ENCODE assay signal across 28 cellular contexts in the genomic region with DNA sequence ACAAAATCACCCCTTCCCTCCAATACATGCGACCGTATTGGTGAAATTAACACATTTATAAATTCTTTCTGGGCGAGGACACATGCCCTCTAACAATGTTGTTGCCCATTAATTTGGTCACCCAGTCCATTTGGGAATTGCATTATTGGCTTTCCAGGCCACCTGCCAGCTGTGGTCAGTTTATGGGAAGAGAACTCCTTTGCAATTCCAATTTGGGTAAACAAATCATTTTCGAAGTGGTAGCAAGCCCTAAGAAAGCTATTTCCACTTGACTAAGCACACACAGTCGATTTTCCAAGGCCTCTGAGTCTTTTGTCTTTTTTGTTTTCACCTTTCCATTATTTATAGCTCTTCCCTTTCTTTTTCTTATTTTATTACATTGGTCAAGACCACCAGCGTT.
A peak's percentile ranks its signal among the peaks of the same experiment; 100 is the strongest.
DNase-seq lines count a peak whose midpoint lies in the region; ATAC-seq and TF ChIP-seq lines count a peak whose summit lies in the region.
"Had no signal": no experiment of that assay in that cellular context is flagged by ENCODE, and none has a peak within 500 bp of the region (broad histone marks: within the 10 kb centered on the region; RNA-seq: fewer than 3 reads in every experiment).

No MANE protein-coding gene starts in this region.

- H3K27me3 ChIP-seq in adipocyte (replicated peaks; ENCODE audit: control insufficient read depth, insufficient read depth, low read length) (peaks cover 3% of the 10 kb centered on the region), gastroesophageal sphincter (no peaks in the 10 kb centered on the region)
- H3K27me3 ChIP-seq: breast epithelium, SJSA1, spleen had no signal

- TF ChIP-seq EP300 in gastroesophageal sphincter (IDR thresholded peaks at IDR 0.05), result no peak

- no peak overlapping the region for H3K9ac ChIP-seq in adipocyte (ENCODE audit: low read length)

- POLR2A ChIA-PET in activated CD4-positive, alpha-beta memory T cell treated with anti-CD3 and anti-CD28 coated beads, Interleukin-2, amount 10 ng/mL, durations not matched to agents 7 days and 5 days (lab: Charles Lee), result no interaction called here

- no peaks in the 10 kb centered on the region for H3K9me3 Mint-ChIP-seq in activated CD4-positive, alpha-beta memory T cell treated with anti-CD3 and anti-CD28 coated beads, Interleukin-2, amount 10 ng/mL, durations not matched to agents 7 days and 5 days
- no peaks in the 10 kb centered on the region for H3K9me3 Mint-ChIP-seq in activated T-cell treated with anti-CD3 and anti-CD28 coated beads, Interleukin-2, amount 50 U/mL, for 24 hours
- H3K9me3 Mint-ChIP-seq: mesothelial cell of epicardium, natural killer cell, T-cell had no signal

- no peaks in the 10 kb centered on the region for H3K4me1 Mint-ChIP-seq in activated CD4-positive, alpha-beta memory T cell treated with anti-CD3 and anti-CD28 coated beads, Interleukin-2, amount 10 ng/mL, durations not matched to agents 7 days and 5 days
- H3K4me1 Mint-ChIP-seq in activated T-cell treated with anti-CD3 and anti-CD28 coated beads, Interleukin-2, amount 50 U/mL, for 24 hours (ENCODE audit: low read depth), result no peaks in the 10 kb centered on the region
- H3K4me1 Mint-ChIP-seq: CD4-positive, CD25-positive, alpha-beta regulatory T cell; mesothelial cell of epicardium; natural killer cell; T-cell had no signal

- H3K4me3 ChIP-seq in adipocyte (ENCODE audit: low read length) (peak overlapping the region; percentile 7), gastroesophageal sphincter (no peak overlapping the region)
- H3K4me3 ChIP-seq: breast epithelium, K562, SJSA1, spleen had no signal

- peaks cover 20% of the 10 kb centered on the region for H3K4me1 ChIP-seq in adipocyte (ENCODE audit: control insufficient read depth, insufficient read depth, low read length)
- peaks cover 0 to 11% (median 0%) of the 10 kb centered on the region in 3 donors for H3K4me1 ChIP-seq in gastroesophageal sphincter
- H3K4me1 ChIP-seq: breast epithelium, SJSA1, spleen had no signal

- peak; percentile 46 for ATAC-seq in sciatic nerve
- ATAC-seq in gastroesophageal sphincter, result no peak
- ATAC-seq: activated CD4-positive, CD25-positive, alpha-beta regulatory T cell treated with anti-CD3 and anti-CD28 coated beads, Interleukin-2, amount 50 U/mL, for 24 hours; activated CD8-positive, alpha-beta T cell treated with anti-CD3 and anti-CD28 coated beads, Interleukin-2, amount 10 ng/mL, durations not matched to agents 7 days and 5 days; K562; left lobe of liver; natural killer cell; T-cell had no signal

- intact Hi-C loops in sciatic nerve (cut with DNase I), result no loop called here

- CTCF ChIA-PET in activated CD4-positive, alpha-beta memory T cell treated with anti-CD3 and anti-CD28 coated beads, Interleukin-2, amount 10 ng/mL, durations not matched to agents 7 days and 5 days (lab: Charles Lee), result no interaction called here

- WGBS in gastroesophageal sphincter (ENCODE audit: low coverage in 1 of 2), 2 donors, result 75 to 77% methylated on average over 5 to 6 of the region's 6 CpGs

- peaks cover 1% of the 10 kb centered on the region for H3K27me3 Mint-ChIP-seq in activated CD4-positive, alpha-beta memory T cell treated with anti-CD3 and anti-CD28 coated beads, Interleukin-2, amount 10 ng/mL, durations not matched to agents 7 days and 5 days
- H3K27me3 Mint-ChIP-seq in activated T-cell treated with anti-CD3 and anti-CD28 coated beads, Interleukin-2, amount 50 U/mL, for 24 hours, result peaks cover 6% of the 10 kb centered on the region
- H3K27me3 Mint-ChIP-seq: CD4-positive, CD25-positive, alpha-beta regulatory T cell had no signal

- TF ChIP-seq POLR2A in gastroesophageal sphincter (IDR thresholded peaks at IDR 0.05), result no peak

- H3K36me3 ChIP-seq in adipocyte (ENCODE audit: control insufficient read depth, insufficient read depth, low read length, severe bottlenecking), result no peaks in the 10 kb centered on the region
- no peaks in the 10 kb centered on the region for H3K36me3 ChIP-seq in gastroesophageal sphincter
- H3K36me3 ChIP-seq: breast epithelium, SJSA1, spleen had no signal

- no peaks in the 10 kb centered on the region for H3K36me3 Mint-ChIP-seq in activated CD4-positive, alpha-beta memory T cell treated with anti-CD3 and anti-CD28 coated beads, Interleukin-2, amount 10 ng/mL, durations not matched to agents 7 days and 5 days (ENCODE audit: low read depth)
- H3K36me3 Mint-ChIP-seq in activated T-cell treated with anti-CD3 and anti-CD28 coated beads, Interleukin-2, amount 50 U/mL, for 24 hours (ENCODE audit: low read depth), result no peaks in the 10 kb centered on the region
- H3K36me3 Mint-ChIP-seq: CD4-positive, CD25-positive, alpha-beta regulatory T cell; mesothelial cell of epicardium; natural killer cell; T-cell had no signal

- DNase-seq in HT-29 (ENCODE audit: low spot score) (peak; percentile 26), NCI-H1930 (lab: John Stamatoyannopoulos, UW) (peak; percentile 0 to 42), adipocyte (ENCODE audit: low read depth) (no peak), sciatic nerve (ENCODE audit: low spot score) (peak; percentile 66), T-helper 2 cell (no peak)
- DNase-seq in activated CD4-positive, alpha-beta memory T cell treated with anti-CD3 and anti-CD28 coated beads, Interleukin-2, amount 10 ng/mL, durations not matched to agents 7 days and 5 days, result no peak
- no peak for DNase-seq in activated T-cell treated with anti-CD3 and anti-CD28 coated beads, Interleukin-2, amount 50 U/mL, for 24 hours
- DNase-seq: activated CD8-positive, alpha-beta T cell treated with anti-CD3 and anti-CD28 coated beads, Interleukin-2, amount 10 ng/mL, durations not matched to agents 7 days and 5 days; activated gamma-delta T cell treated with Interleukin-2 at 50 U/mL for 16 hours; CD4-positive, CD25-positive, alpha-beta regulatory T cell; DMS53; effector CD8-positive, alpha-beta T cell; foreskin fibroblast; GOT3; hippocampal formation; MV-4-11; natural killer cell; spleen; stimulated activated CD4-positive, alpha-beta T cell treated with anti-CD3 and anti-CD28 coated beads, Interleukin-4, amount 100 ng/mL, for 24 hours; stimulated activated naive CD4-positive, alpha-beta T cell; T-cell had no signal

- H3K9me3 ChIP-seq in adipocyte (ENCODE audit: control insufficient read depth, low read length) (no peaks in the 10 kb centered on the region), gastroesophageal sphincter (no peaks in the 10 kb centered on the region)
- H3K9me3 ChIP-seq: breast epithelium, SJSA1 had no signal

- no peak overlapping the region for H3K4me3 Mint-ChIP-seq in activated CD4-positive, alpha-beta memory T cell treated with anti-CD3 and anti-CD28 coated beads, Interleukin-2, amount 10 ng/mL, durations not matched to agents 7 days and 5 days
- no peak overlapping the region for H3K4me3 Mint-ChIP-seq in activated T-cell treated with anti-CD3 and anti-CD28 coated beads, Interleukin-2, amount 50 U/mL, for 24 hours
- H3K4me3 Mint-ChIP-seq: activated CD8-positive, alpha-beta T cell treated with anti-CD3 and anti-CD28 coated beads, Interleukin-2, amount 10 ng/mL, durations not matched to agents 7 days and 5 days; CD4-positive, CD25-positive, alpha-beta regulatory T cell; mesothelial cell of epicardium; natural killer cell; T-cell had no signal

- no peak overlapping the region for H3K27ac ChIP-seq in gastroesophageal sphincter
- H3K27ac ChIP-seq: breast epithelium, SJSA1, spleen had no signal

- no peak overlapping the region for H3K27ac Mint-ChIP-seq in activated CD4-positive, alpha-beta memory T cell treated with anti-CD3 and anti-CD28 coated beads, Interleukin-2, amount 10 ng/mL, durations not matched to agents 7 days and 5 days
- no peak overlapping the region for H3K27ac Mint-ChIP-seq in activated T-cell treated with anti-CD3 and anti-CD28 coated beads, Interleukin-2, amount 50 U/mL, for 24 hours
- H3K27ac Mint-ChIP-seq: activated CD8-positive, alpha-beta T cell treated with anti-CD3 and anti-CD28 coated beads, Interleukin-2, amount 10 ng/mL, durations not matched to agents 7 days and 5 days; CD4-positive, CD25-positive, alpha-beta regulatory T cell; mesothelial cell of epicardium; natural killer cell; T-cell had no signal

- TF ChIP-seq CTCF in gastroesophageal sphincter (IDR thresholded peaks at IDR 0.05), result no peak

Comparison
In these comparisons a context has a peak if more than half of its experiments do, and no peak if none do; other contexts are left out.
1. DNase-seq: peak in HT-29 (single experiment), NCI-H1930 (2 of 2) and sciatic nerve (single experiment); none in adipocyte (single experiment), activated CD4-positive, alpha-beta memory T cell treated with anti-CD3 and anti-CD28 coated beads, Interleukin-2, amount 10 ng/mL, durations not matched to agents 7 days and 5 days (single experiment), T-helper 2 cell (0 of 5) and activated T-cell treated with anti-CD3 and anti-CD28 coated beads, Interleukin-2, amount 50 U/mL, for 24 hours (single experiment).